ENCODE assay signal across 8 cellular contexts in genomic region chr5:4941957-4942830, GRCh38.
DNase-seq lines count a peak whose midpoint lies in the region; ATAC-seq and TF ChIP-seq lines count a peak whose summit lies in the region.

No MANE protein-coding gene starts in this region.

- H3K4me1 ChIP-seq in neural progenitor cell, result peaks cover 3% of the 10 kb centered on the region

- no peaks in the 10 kb centered on the region for H3K9me3 ChIP-seq in neural progenitor cell (ENCODE audit: low read depth)

- peaks cover 4% of the 10 kb centered on the region for H3K27me3 Mint-ChIP-seq in neural progenitor cell (ENCODE audit: insufficient read depth, low read depth)

- no peaks in the 10 kb centered on the region for H3K36me3 Mint-ChIP-seq in neural progenitor cell

- DNase-seq in DMS153 treated with DMSO at 0.1 percent for 48 hours (lab: John Stamatoyannopoulos, UW; ENCODE audit: unreplicated experiment), result peak; percentile 12
- no peak for DNase-seq in DMS153 (lab: John Stamatoyannopoulos, UW)
- DNase-seq in cerebellar cortex (ENCODE audit: low spot score), result peak; percentile 31
- peak; percentile 59 for DNase-seq in neural progenitor cell (ENCODE audit: low spot score)
- no peak for DNase-seq in mesenteric fat pad (ENCODE audit: low spot score)

- H3K36me3 ChIP-seq in neural progenitor cell, result no peaks in the 10 kb centered on the region

- H3K4me1 Mint-ChIP-seq in neural progenitor cell, result peaks cover 4% of the 10 kb centered on the region

- no peak overlapping the region for H3K4me2 ChIP-seq in neural progenitor cell

- H3K9ac ChIP-seq in neural progenitor cell, result no peak overlapping the region

- no peaks in the 10 kb centered on the region for H3K79me2 ChIP-seq in neural progenitor cell (ENCODE audit: low read depth)

- H3K27ac Mint-ChIP-seq in neural progenitor cell, result no peak overlapping the region

- H3K4me3 ChIP-seq in neural progenitor cell, result no peak overlapping the region

- TF ChIP-seq CTCF in neural progenitor cell (IDR thresholded peaks at IDR 0.05), result peak; percentile 98

- peak; percentile 66 for ATAC-seq in HG03432 (IDR thresholded peaks at IDR 0.05; ENCODE audit: unreplicated experiment)
- no peak for ATAC-seq in GM18861 (IDR thresholded peaks at IDR 0.05; ENCODE audit: unreplicated experiment)
- ATAC-seq in GM18502 (IDR thresholded peaks at IDR 0.05; ENCODE audit: poor library complexity, unreplicated experiment), result no peak

- H2AFZ ChIP-seq in neural progenitor cell (replicated peaks), result peak overlapping the region; percentile 94

- no peaks in the 10 kb centered on the region for H3F3A ChIP-seq in neural progenitor cell (ENCODE audit: low read depth)

- H4K20me1 ChIP-seq in neural progenitor cell (ENCODE audit: low read depth), result no peaks in the 10 kb centered on the region

- H3K4me3 Mint-ChIP-seq in neural progenitor cell, result no peak overlapping the region

- no peak overlapping the region for H3K27ac ChIP-seq in neural progenitor cell

- H3K9me3 Mint-ChIP-seq in neural progenitor cell, result no peaks in the 10 kb centered on the region

- H3K27me3 ChIP-seq in neural progenitor cell, result no peaks in the 10 kb centered on the region

Comparison
In these comparisons a context has a peak if more than half of its experiments do, and no peak if none do; other contexts are left out.
1. DNase-seq: peak in DMS153 treated with DMSO at 0.1 percent for 48 hours (single experiment), cerebellar cortex (single experiment) and neural progenitor cell (single experiment); none in DMS153 (single experiment) and mesenteric fat pad (single experiment).